In the genomic region with DNA sequence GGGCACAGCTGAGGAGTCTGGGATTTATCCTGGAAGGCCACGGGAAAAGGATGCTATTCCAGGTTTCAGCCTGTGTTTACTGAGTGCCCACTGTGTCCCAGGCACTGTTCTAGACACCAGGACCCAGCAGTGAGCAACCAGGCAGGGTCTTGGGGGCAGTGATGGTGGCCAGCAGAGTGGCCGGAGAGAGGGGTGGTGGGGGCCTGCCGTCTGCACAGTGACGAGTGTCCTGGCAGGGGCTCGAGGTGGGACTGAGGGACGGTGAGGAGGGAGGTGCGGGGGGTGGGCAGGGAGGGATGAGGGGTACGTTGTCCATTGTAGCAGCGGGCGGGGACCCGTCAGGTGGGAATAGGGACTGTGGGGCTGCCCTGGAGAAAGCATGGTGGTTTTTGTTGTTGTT, we compare ENCODE assay signal across 37 cellular contexts.
"Had no signal": no experiment of that assay in that cellular context is flagged by ENCODE, and none has a peak within 500 bp of the region (broad histone marks: within the 10 kb centered on the region; RNA-seq: fewer than 3 reads in every experiment).

No MANE protein-coding gene starts in this region.

- H3K36me3 Mint-ChIP-seq: activated CD4-positive, alpha-beta memory T cell treated with anti-CD3 and anti-CD28 coated beads for 36 hours; activated naive CD4-positive, alpha-beta T cell treated with anti-CD3 and anti-CD28 coated beads, Interleukin-2, amount 50 U/mL, for 72 hours; activated naive CD8-positive, alpha-beta T cell treated with anti-CD3 and anti-CD28 coated beads for 36 hours had no signal

- H3K4me1 Mint-ChIP-seq: activated B cell treated with CpG ODN at 0.5 μM for 24 hours; activated CD4-positive, alpha-beta T cell treated with anti-CD3 and anti-CD28 coated beads, Interleukin-2, amount 10 ng/mL, durations not matched to agents 24 days and 14 days; activated naive CD8-positive, alpha-beta T cell treated with anti-CD3 and anti-CD28 coated beads for 36 hours; central memory CD8-positive, alpha-beta T cell had no signal

- FAIRE-seq: astrocyte, TTC549 had no signal

- H3K27me3 ChIP-seq: adrenal gland, body of pancreas, brain microvascular endothelial cell, breast epithelium had no signal

- H3K4me3 ChIP-seq: adrenal gland, body of pancreas, breast epithelium had no signal

- ATAC-seq: activated CD8-positive, alpha-beta T cell treated with anti-CD3 and anti-CD28 coated beads for 36 hours; activated naive CD4-positive, alpha-beta T cell treated with anti-CD3 and anti-CD28 coated beads, Interleukin-2, amount 50 U/mL, for 72 hours; activated T-cell treated with anti-CD3 and anti-CD28 coated beads, Interleukin-2, amount 50 U/mL, for 4 hours; activated T-cell treated with anti-CD3 and anti-CD28 coated beads, Interleukin-2, amount 50 U/mL, for 72 hours; body of pancreas had no signal

- DNase-seq: activated B cell treated with CpG ODN at 0.5 μM for 24 hours; activated CD4-positive, alpha-beta memory T cell treated with anti-CD3 and anti-CD28 coated beads for 36 hours; activated CD4-positive, alpha-beta T cell treated with anti-CD3 and anti-CD28 coated beads for 4 hours; activated CD4-positive, alpha-beta T cell treated with anti-CD3 and anti-CD28 coated beads, Interleukin-2, amount 10 ng/mL, durations not matched to agents 24 days and 14 days; activated CD4-positive, alpha-beta T cell treated with anti-CD3 and anti-CD28 coated beads, Interleukin-2, amount 50 U/mL, for 1 hour; activated CD4-positive, alpha-beta T cell treated with anti-CD3 and anti-CD28 coated beads, Interleukin-2, amount 50 U/mL, for 4 hours; activated CD4-positive, CD25-positive, alpha-beta regulatory T cell treated with anti-CD3 and anti-CD28 coated beads, Interleukin-2, amount 50 U/mL, for 72 hours; activated CD8-positive, alpha-beta memory T cell treated with anti-CD3 and anti-CD28 coated beads, Interleukin-2, amount 50 U/mL, for 4 hours; activated CD8-positive, alpha-beta T cell treated with anti-CD3 and anti-CD28 coated beads for 36 hours; activated effector memory CD4-positive, alpha-beta T cell treated with Interleukin-2 at 50 U/mL for 16 hours; activated gamma-delta T cell; activated naive CD4-positive, alpha-beta T cell treated with anti-CD3 and anti-CD28 coated beads, Interleukin-2, amount 50 U/mL, for 16 hours; activated naive CD4-positive, alpha-beta T cell treated with Interleukin-2 at 50 U/mL for 16 hours; activated naive CD8-positive, alpha-beta T cell treated with anti-CD3 and anti-CD28 coated beads for 36 hours; activated T-cell treated with anti-CD3 and anti-CD28 coated beads for 4 hours; activated T-cell treated with anti-CD3 and anti-CD28 coated beads, Interleukin-2, amount 50 U/mL, for 1 hour; activated T-cell treated with anti-CD3 and anti-CD28 coated beads, Interleukin-2, amount 50 U/mL, for 4 hours; activated T-cell treated with anti-CD3 and anti-CD28 coated beads, Interleukin-2, amount 50 U/mL, for 72 hours; adrenal gland; amniotic stem cell; aorta; body of pancreas; brain microvascular endothelial cell; caudate nucleus; cerebellar nuclear complex; T-helper 1 cell; T-helper 2 cell; T-helper 9 cell had no signal

- H3K9me3 ChIP-seq: adrenal gland, body of pancreas, breast epithelium had no signal

- H3K9me3 Mint-ChIP-seq: activated B cell treated with CpG ODN at 0.5 μM for 24 hours; activated CD8-positive, alpha-beta T cell treated with anti-CD3 and anti-CD28 coated beads for 36 hours; activated naive CD8-positive, alpha-beta T cell treated with anti-CD3 and anti-CD28 coated beads for 36 hours; activated T-cell treated with anti-CD3 and anti-CD28 coated beads, Interleukin-2, amount 50 U/mL, for 4 hours; central memory CD8-positive, alpha-beta T cell had no signal

- H3K36me3 ChIP-seq: adrenal gland, breast epithelium had no signal

- H3K27ac ChIP-seq: body of pancreas, brain microvascular endothelial cell, breast epithelium, VCaP had no signal

- H3K27ac Mint-ChIP-seq: activated B cell treated with CpG ODN at 0.5 μM for 24 hours; activated CD4-positive, alpha-beta memory T cell treated with anti-CD3 and anti-CD28 coated beads for 36 hours; activated CD4-positive, alpha-beta T cell treated with anti-CD3 and anti-CD28 coated beads, Interleukin-2, amount 10 ng/mL, durations not matched to agents 24 days and 14 days; activated CD8-positive, alpha-beta T cell treated with anti-CD3 and anti-CD28 coated beads for 36 hours; activated naive CD4-positive, alpha-beta T cell treated with anti-CD3 and anti-CD28 coated beads, Interleukin-2, amount 50 U/mL, for 72 hours; activated naive CD8-positive, alpha-beta T cell treated with anti-CD3 and anti-CD28 coated beads for 36 hours; activated T-cell treated with anti-CD3 and anti-CD28 coated beads, Interleukin-2, amount 50 U/mL, for 72 hours; activated T-helper 2 cell treated with anti-CD3 and anti-CD28 coated beads, Interferon-gamma antibody, Interleukin-2, Interleukin-4, amounts not matched to agents 10 μg/mL and 5 μg/mL and 100 μg/mL, durations not matched to agents 14 hours and 24 hours and 36 hours; T-helper 1 cell treated with Interleukin-12 subunit alpha and Interleukin-12 subunit beta and Interleukin-4 antibody, amounts not matched to agents 30 μg/mL and 1 μg/mL, for 36 hours; T-helper 2 cell treated with Interferon-gamma antibody and Interleukin-4, amounts not matched to agents 5 μg/mL and 100 μg/mL, for 36 hours had no signal

- H3K4me1 ChIP-seq: breast epithelium had no signal

- H3K4me3 Mint-ChIP-seq: activated B cell treated with CpG ODN at 0.5 μM for 24 hours; activated CD4-positive, alpha-beta memory T cell treated with anti-CD3 and anti-CD28 coated beads for 36 hours; activated CD4-positive, alpha-beta T cell treated with anti-CD3 and anti-CD28 coated beads, Interleukin-2, amount 10 ng/mL, durations not matched to agents 24 days and 14 days; activated CD8-positive, alpha-beta T cell treated with anti-CD3 and anti-CD28 coated beads for 36 hours; activated naive CD8-positive, alpha-beta T cell treated with anti-CD3 and anti-CD28 coated beads for 36 hours; activated T-cell treated with anti-CD3 and anti-CD28 coated beads, Interleukin-2, amount 50 U/mL, for 4 hours; activated T-cell treated with anti-CD3 and anti-CD28 coated beads, Interleukin-2, amount 50 U/mL, for 72 hours; central memory CD8-positive, alpha-beta T cell; T-helper 1 cell treated with Interleukin-12 subunit alpha and Interleukin-12 subunit beta and Interleukin-4 antibody, amounts not matched to agents 30 μg/mL and 1 μg/mL, for 36 hours; T-helper 2 cell treated with Interferon-gamma antibody and Interleukin-4, amounts not matched to agents 5 μg/mL and 100 μg/mL, for 36 hours had no signal
